In the genomic region with DNA sequence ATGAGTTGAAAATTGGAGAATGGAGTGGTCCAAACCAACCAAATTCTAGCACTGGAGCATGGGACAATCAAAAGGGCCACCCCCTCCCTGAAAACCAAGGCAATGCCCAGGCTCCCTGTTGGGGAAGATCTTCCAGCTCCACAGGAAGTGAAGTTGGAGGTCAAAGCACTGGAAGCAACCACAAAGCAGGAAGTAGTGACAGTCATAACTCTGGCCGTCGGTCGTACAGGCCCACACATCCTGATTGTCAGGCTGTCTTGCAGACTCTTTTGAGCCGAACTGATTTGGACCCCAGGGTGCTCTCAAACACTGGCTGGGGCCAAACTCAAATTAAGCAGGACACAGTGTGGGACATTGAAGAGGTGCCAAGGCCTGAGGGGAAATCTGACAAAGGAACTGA, we compare ENCODE assay signal across 9 cellular contexts.
A peak's percentile ranks its signal among the peaks of the same experiment; 100 is the strongest.
DNase-seq lines count a peak whose midpoint lies in the region; ATAC-seq and TF ChIP-seq lines count a peak whose summit lies in the region.
"Had no signal": no experiment of that assay in that cellular context is flagged by ENCODE, and none has a peak within 500 bp of the region (broad histone marks: within the 10 kb centered on the region; RNA-seq: fewer than 3 reads in every experiment).

No MANE protein-coding gene starts in this region.

- H2AFZ ChIP-seq in DND-41 (ENCODE audit: low read depth, low read length): no peak overlapping the region
- H2AFZ ChIP-seq in SK-N-SH (ENCODE audit: low read depth): no peak overlapping the region

- 81% methylated on average over 4 of the region's 4 CpGs for WGBS in prostate gland
- WGBS in SK-N-SH (ENCODE audit: low lambda C conversion rate): 100% methylated on average over 1 of the region's 4 CpGs

- H3K27me3 ChIP-seq in DND-41 (ENCODE audit: insufficient read depth, low read length, poor library complexity) (no peaks in the 10 kb centered on the region), prostate gland (replicated peaks; ENCODE audit: insufficient read depth) (no peaks in the 10 kb centered on the region), SK-N-SH (ENCODE audit: insufficient read depth) (no peaks in the 10 kb centered on the region)
- no peaks in the 10 kb centered on the region for H3K27me3 ChIP-seq in naive thymus-derived CD4-positive, alpha-beta T cell (ENCODE audit: control insufficient read depth in 2 of 2, insufficient read depth in 2 of 2, low read length in 2 of 2)

- intact Hi-C loops in activated T-helper 2 cell treated with anti-CD3 and anti-CD28 coated beads, Interferon-gamma antibody, Interleukin-2, Interleukin-4, amounts not matched to agents 10 μg/mL and 5 μg/mL and 100 μg/mL, durations not matched to agents 14 hours and 24 hours and 36 hours (cut with micrococcal nuclease): no loop called here
- intact Hi-C loops in naive thymus-derived CD4-positive, alpha-beta T cell (cut with micrococcal nuclease): no loop called here
- intact Hi-C loops in prostate gland (cut with DNase I): no loop called here

- H3K4me3 Mint-ChIP-seq in IgD-negative memory B cell: no peak overlapping the region
- no peak overlapping the region for H3K4me3 Mint-ChIP-seq in activated T-helper 2 cell treated with anti-CD3 and anti-CD28 coated beads, Interferon-gamma antibody, Interleukin-2, Interleukin-4, amounts not matched to agents 10 μg/mL and 5 μg/mL and 100 μg/mL, durations not matched to agents 14 hours and 24 hours and 36 hours (ENCODE audit: low read depth)
- H3K4me3 Mint-ChIP-seq in naive thymus-derived CD4-positive, alpha-beta T cell: peak overlapping the region; percentile 5 to 51 (median 26)

- no peaks in the 10 kb centered on the region for H3K27me3 Mint-ChIP-seq in IgD-negative memory B cell
- H3K27me3 Mint-ChIP-seq in activated T-helper 2 cell treated with anti-CD3 and anti-CD28 coated beads, Interferon-gamma antibody, Interleukin-2, Interleukin-4, amounts not matched to agents 10 μg/mL and 5 μg/mL and 100 μg/mL, durations not matched to agents 14 hours and 24 hours and 36 hours (ENCODE audit: low read depth): no peaks in the 10 kb centered on the region
- H3K27me3 Mint-ChIP-seq in naive thymus-derived CD4-positive, alpha-beta T cell: no peaks in the 10 kb centered on the region

- H3K9ac ChIP-seq in DND-41 (ENCODE audit: low read depth, low read length) (no peak overlapping the region), SK-N-SH (no peak overlapping the region)

- H4K20me1 ChIP-seq in DND-41 (ENCODE audit: insufficient read depth, low read length) (peaks cover 11% of the 10 kb centered on the region), SK-N-SH (ENCODE audit: insufficient read depth) (no peaks in the 10 kb centered on the region)

- H3K36me3 Mint-ChIP-seq in IgD-negative memory B cell: no peaks in the 10 kb centered on the region
- peaks cover 56% of the 10 kb centered on the region for H3K36me3 Mint-ChIP-seq in activated T-helper 2 cell treated with anti-CD3 and anti-CD28 coated beads, Interferon-gamma antibody, Interleukin-2, Interleukin-4, amounts not matched to agents 10 μg/mL and 5 μg/mL and 100 μg/mL, durations not matched to agents 14 hours and 24 hours and 36 hours (ENCODE audit: low read depth)
- H3K36me3 Mint-ChIP-seq in naive thymus-derived CD4-positive, alpha-beta T cell: peaks cover 21 to 59% (median 46%) of the 10 kb centered on the region in 5 donors

- H3K4me3 ChIP-seq in DND-41 (ENCODE audit: low read depth in 1 of 2, low read length in 2 of 2) (no peak overlapping the region), prostate gland (no peak overlapping the region), SK-N-SH (ENCODE audit: low read depth in 2 of 2, low read length in 1 of 2) (no peak overlapping the region)
- no peak overlapping the region for H3K4me3 ChIP-seq in naive thymus-derived CD4-positive, alpha-beta T cell (ENCODE audit: low read length)

- H3K79me2 ChIP-seq in DND-41 (ENCODE audit: insufficient read depth, low read length) (peaks cover 13% of the 10 kb centered on the region), SK-N-SH (ENCODE audit: insufficient read depth) (peaks cover 5% of the 10 kb centered on the region; the same call in 1 of the 2 replicates)

- no peaks in the 10 kb centered on the region for H3K9me3 Mint-ChIP-seq in IgD-negative memory B cell
- no peaks in the 10 kb centered on the region for H3K9me3 Mint-ChIP-seq in activated T-helper 2 cell treated with anti-CD3 and anti-CD28 coated beads, Interferon-gamma antibody, Interleukin-2, Interleukin-4, amounts not matched to agents 10 μg/mL and 5 μg/mL and 100 μg/mL, durations not matched to agents 14 hours and 24 hours and 36 hours
- peaks cover 0 to 6% (median 0%) of the 10 kb centered on the region in 11 donors for H3K9me3 Mint-ChIP-seq in naive thymus-derived CD4-positive, alpha-beta T cell

- POLR2A ChIA-PET in naive thymus-derived CD4-positive, alpha-beta T cell (lab: Charles Lee): interaction anchor here (2.2 kb wide), 1 partner anchor 17 kb away, joined by 8 read pairs; no protein-coding TSS in a partner anchor
- POLR2A ChIA-PET in SK-N-SH (lab: Yijun Ruan, JAX): no interaction called here

- no peak for TF ChIP-seq CTCF in DND-41 (IDR thresholded peaks at IDR 0.05; ENCODE audit: borderline replicate concordance, extremely low read depth, low read length, poor library complexity, severe bottlenecking)
- no peak for TF ChIP-seq CTCF in prostate gland (IDR thresholded peaks at IDR 0.05)
- no peak for TF ChIP-seq CTCF in SK-N-SH (IDR thresholded peaks at IDR 0.05)

- no peaks in the 10 kb centered on the region for H3F3A ChIP-seq in SK-N-SH (replicated peaks; ENCODE audit: insufficient read depth)

- H3K4me1 Mint-ChIP-seq in IgD-negative memory B cell: peaks cover 3 to 20% (median 10%) of the 10 kb centered on the region in 3 donors
- peaks cover 31% of the 10 kb centered on the region for H3K4me1 Mint-ChIP-seq in activated T-helper 2 cell treated with anti-CD3 and anti-CD28 coated beads, Interferon-gamma antibody, Interleukin-2, Interleukin-4, amounts not matched to agents 10 μg/mL and 5 μg/mL and 100 μg/mL, durations not matched to agents 14 hours and 24 hours and 36 hours (ENCODE audit: low read depth)
- H3K4me1 Mint-ChIP-seq in naive thymus-derived CD4-positive, alpha-beta T cell: peaks cover 28 to 65% (median 50%) of the 10 kb centered on the region in 7 donors

- no peak for TF ChIP-seq RAD21 in SK-N-SH (IDR thresholded peaks at IDR 0.05; ENCODE audit: low read length)

- H3K36me3 ChIP-seq in DND-41 (ENCODE audit: insufficient read depth, low read length) (peaks cover 64% of the 10 kb centered on the region), prostate gland (no peaks in the 10 kb centered on the region), SK-N-SH (replicated peaks in 1 of 2; ENCODE audit: control insufficient read depth in 1 of 2, insufficient read depth in 2 of 2, low read length in 1 of 2) (peaks cover 0 to 4% of the 10 kb centered on the region in 2 experiments)
- H3K36me3 ChIP-seq in naive thymus-derived CD4-positive, alpha-beta T cell (ENCODE audit: control insufficient read depth in 2 of 3, insufficient read depth in 3 of 3, low read length in 3 of 3): peaks cover 16 to 71% (median 19%) of the 10 kb centered on the region in 3 experiments

- H3K9me3 ChIP-seq in DND-41 (ENCODE audit: insufficient read depth, low read length, severe bottlenecking) (no peaks in the 10 kb centered on the region), prostate gland (no peaks in the 10 kb centered on the region), SK-N-SH (no peaks in the 10 kb centered on the region)
- H3K9me3 ChIP-seq in naive thymus-derived CD4-positive, alpha-beta T cell (ENCODE audit: control insufficient read depth in 2 of 3, low read length in 3 of 3): no peaks in the 10 kb centered on the region

- TF ChIP-seq EP300 in SK-N-SH (IDR thresholded peaks at IDR 0.05; ENCODE audit: borderline replicate concordance in 1 of 2, low read depth in 1 of 2, low read length in 1 of 2): no peak

- H3K4me2 ChIP-seq in DND-41 (ENCODE audit: insufficient read depth, low read length) (no peak overlapping the region), SK-N-SH (no peak overlapping the region)

- TF ChIP-seq POLR2A in prostate gland (IDR thresholded peaks at IDR 0.05): no peak

- H3K4me1 ChIP-seq in DND-41 (ENCODE audit: insufficient read depth, low read length) (no peaks in the 10 kb centered on the region), prostate gland (replicated peaks) (no peaks in the 10 kb centered on the region), SK-N-SH (ENCODE audit: control insufficient read depth in 1 of 2, insufficient read depth in 2 of 2, low read depth in 1 of 2, low read length in 1 of 2) (no peaks in the 10 kb centered on the region)
- peaks cover 15 to 26% of the 10 kb centered on the region in 2 donors for H3K4me1 ChIP-seq in naive thymus-derived CD4-positive, alpha-beta T cell (ENCODE audit: control insufficient read depth in 2 of 2, insufficient read depth in 2 of 2, low read length in 2 of 2)

- DNase-seq in DND-41 (no peak), prostate gland (ENCODE audit: low spot score) (no peak), SK-N-SH (no peak), DMS153 (lab: John Stamatoyannopoulos, UW) (no peak)
- no peak for DNase-seq in activated T-helper 2 cell treated with anti-CD3 and anti-CD28 coated beads, Interferon-gamma antibody, Interleukin-2, Interleukin-4, amounts not matched to agents 10 μg/mL and 5 μg/mL and 100 μg/mL, durations not matched to agents 14 hours and 24 hours and 36 hours (ENCODE audit: low spot score)
- DNase-seq in naive thymus-derived CD4-positive, alpha-beta T cell: no peak
- DNase-seq: hippocampal formation, NCI-H2029 treated with DMSO at 0.1 percent for 48 hours had no signal

- H3K9me2 ChIP-seq in SK-N-SH: no peaks in the 10 kb centered on the region

- CTCF ChIA-PET in naive thymus-derived CD4-positive, alpha-beta T cell (lab: Charles Lee): no interaction called here
- CTCF ChIA-PET in SK-N-SH (lab: Yijun Ruan, JAX): no interaction called here

- H3K27ac ChIP-seq in DND-41 (ENCODE audit: low read length) (0 out of 2 replicates have a peak overlapping the region, but pooled peaks have one; percentile 14), prostate gland (no peak overlapping the region), SK-N-SH (ENCODE audit: low read depth in 2 of 2, low read length in 1 of 2) (no peak overlapping the region)
- peak overlapping the region; percentile 18 for H3K27ac ChIP-seq in naive thymus-derived CD4-positive, alpha-beta T cell (ENCODE audit: low read depth, low read length)

- peak overlapping the region; percentile 13 to 39 (median 36) for H3K27ac Mint-ChIP-seq in IgD-negative memory B cell
- H3K27ac Mint-ChIP-seq in activated T-helper 2 cell treated with anti-CD3 and anti-CD28 coated beads, Interferon-gamma antibody, Interleukin-2, Interleukin-4, amounts not matched to agents 10 μg/mL and 5 μg/mL and 100 μg/mL, durations not matched to agents 14 hours and 24 hours and 36 hours: peak overlapping the region; percentile 67
- H3K27ac Mint-ChIP-seq in naive thymus-derived CD4-positive, alpha-beta T cell: peak overlapping the region; percentile 40 to 86 (median 56)

- no peak for ATAC-seq in DND-41 (ENCODE audit: insufficient read depth, low read depth)
- peak; percentile 38 for ATAC-seq in naive thymus-derived CD4-positive, alpha-beta T cell

TF ChIP-seq in SK-N-SH, 30 proteins besides CTCF, POLR2A, EP300 and RAD21 (continues in another document):
- TF ChIP-seq GABPA (IDR thresholded peaks at IDR 0.05; ENCODE audit: low read depth): no peak
- no peak for TF ChIP-seq FOXJ3 (CRISPR knock-in tag; IDR thresholded peaks at IDR 0.05)
- no peak for TF ChIP-seq FOXM1 (IDR thresholded peaks at IDR 0.05; ENCODE audit: low read depth)
- TF ChIP-seq FOSL2 (IDR thresholded peaks at IDR 0.05; ENCODE audit: borderline replicate concordance, low read depth): no peak

Comparison
In these comparisons a context has a peak if more than half of its experiments do, and no peak if none do; other contexts are left out.
1. H3K27ac ChIP-seq: peak in DND-41 (single experiment) and naive thymus-derived CD4-positive, alpha-beta T cell (single experiment); none in prostate gland (0 of 2) and SK-N-SH (0 of 2).
2. H3K4me3 Mint-ChIP-seq: peak in naive thymus-derived CD4-positive, alpha-beta T cell (10 of 10); none in IgD-negative memory B cell (0 of 4) and activated T-helper 2 cell treated with anti-CD3 and anti-CD28 coated beads, Interferon-gamma antibody, Interleukin-2, Interleukin-4, amounts not matched to agents 10 μg/mL and 5 μg/mL and 100 μg/mL, durations not matched to agents 14 hours and 24 hours and 36 hours (single experiment).
3. Peak in every context shown above with its lines, with median percentiles within 50 percentile points of each other: H3K27ac Mint-ChIP-seq.